Comparison of ENCODE assay signal across 7 cellular contexts in the genomic region with DNA sequence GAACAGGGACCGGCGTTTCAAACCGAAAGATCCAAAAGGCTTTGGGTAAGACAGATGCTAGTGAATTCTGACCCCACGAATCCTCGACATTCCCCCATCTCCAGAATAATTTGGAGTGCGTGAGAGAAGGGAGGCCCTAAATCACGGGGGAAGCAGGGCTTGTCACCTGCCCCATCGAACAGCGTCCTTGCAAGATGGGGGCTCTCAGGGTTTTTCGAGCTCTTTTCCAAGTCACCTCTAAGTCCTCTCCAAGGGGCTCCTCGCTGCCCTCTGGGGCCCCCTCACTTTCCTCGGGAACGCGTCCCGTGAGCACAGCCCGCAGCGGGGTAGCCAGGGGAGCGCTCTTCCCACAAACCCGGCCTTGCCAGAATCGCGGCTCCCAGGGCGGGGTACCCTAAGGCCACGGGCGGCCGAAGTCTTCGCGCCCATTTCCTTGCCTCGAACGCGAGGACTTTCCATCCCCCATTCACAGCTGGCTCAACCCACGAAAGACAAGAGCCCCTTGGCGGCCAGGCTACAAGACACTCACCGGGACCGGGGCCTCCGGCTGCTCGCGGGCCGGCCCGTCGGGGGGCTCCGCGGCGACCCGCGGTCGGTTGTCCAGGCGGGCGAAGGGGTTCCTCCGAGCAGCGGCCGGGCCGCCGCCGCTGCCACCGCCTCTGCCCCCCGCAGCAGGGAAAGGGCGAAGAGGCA. TPM values are rescaled to one million over a fixed set of nuclear protein-coding genes. Genes with fewer than 3 reads are reported as not detected.
DNase-seq lines count a peak whose midpoint lies in the region; ATAC-seq and TF ChIP-seq lines count a peak whose summit lies in the region.

No MANE protein-coding gene starts in this region.

- H3K27ac ChIP-seq in Peyer's patch (peak overlapping the region; percentile 82 to 91 (median 86)), cingulate gyrus (ENCODE audit: low read depth, low read length) (peak overlapping the region; percentile 47)

- H3K4me3 ChIP-seq in Peyer's patch, result peak overlapping the region; percentile 72 to 95 (median 88)

- H3K27me3 ChIP-seq in Peyer's patch, result no peaks in the 10 kb centered on the region

- TF ChIP-seq POLR2A in Peyer's patch (IDR thresholded peaks at IDR 0.05), result no peak

- no peaks in the 10 kb centered on the region for H3K9me3 ChIP-seq in Peyer's patch

- H3K36me3 ChIP-seq in Peyer's patch, result no peaks in the 10 kb centered on the region

- peaks cover 0 to 8% (median 0%) of the 10 kb centered on the region in 4 donors for H3K4me1 ChIP-seq in Peyer's patch

- peak; percentile 56 for DNase-seq in DMS79 (lab: John Stamatoyannopoulos, UW)
- peak; percentile 28 to 66 (median 59) for DNase-seq in Peyer's patch
- peak; percentile 75 for DNase-seq in left kidney (ENCODE audit: low read depth, low spot score)
- peak; percentile 55 for DNase-seq in stimulated activated CD8-positive, alpha-beta memory T cell treated with anti-CD3 and anti-CD28 coated beads, Interleukin-4, amount 100 ng/mL, for 48 hours

- peak; percentile 44 for ATAC-seq in GM18907 (IDR thresholded peaks at IDR 0.05; ENCODE audit: unreplicated experiment)
- peak; percentile 31 for ATAC-seq in HG03139 (IDR thresholded peaks at IDR 0.05; ENCODE audit: unreplicated experiment)

- no peak for TF ChIP-seq CTCF in Peyer's patch (IDR thresholded peaks at IDR 0.05)

RNA-seq across cellular contexts. Expression of a gene that starts 0.5 kb away (rescaled TPM):
- 10 to 100 TPM in 2 of 4 donors, 1 to 10 TPM in 2; 9.2 to 26.3 (median 10.7) TPM for total RNA-seq in Peyer's patch

RNA-seq across cellular contexts. Expression of a gene that starts 45.1 kb away (rescaled TPM):
- total RNA-seq in Peyer's patch, result 1,000 to 10,000 TPM in 1 of 4 donors, 100 to 1,000 TPM in 3; 285 to 1,432 (median 485) TPM

RNA-seq across cellular contexts. Expression of a gene that starts 46.0 kb away (rescaled TPM):
- 10 to 100 TPM; 45.4 to 69.0 (median 61.7) TPM for total RNA-seq in Peyer's patch

RNA-seq across cellular contexts. Expression of a gene that starts 53.6 kb away (rescaled TPM):
- 100 to 1,000 TPM in 1 of 4 donors, 10 to 100 TPM in 3; 30.8 to 172 (median 48.5) TPM for total RNA-seq in Peyer's patch

RNA-seq across cellular contexts. Expression of a gene that starts 54.4 kb away (rescaled TPM):
- total RNA-seq in Peyer's patch, result 10 to 100 TPM; 41.0 to 56.9 (median 49.5) TPM

Comparison
In these comparisons a context has a peak if more than half of its experiments do, and no peak if none do; other contexts are left out.
1. Peak in every context shown above with its lines: DNase-seq, ATAC-seq, H3K4me3 ChIP-seq and H3K27ac ChIP-seq.